In the genomic region with DNA sequence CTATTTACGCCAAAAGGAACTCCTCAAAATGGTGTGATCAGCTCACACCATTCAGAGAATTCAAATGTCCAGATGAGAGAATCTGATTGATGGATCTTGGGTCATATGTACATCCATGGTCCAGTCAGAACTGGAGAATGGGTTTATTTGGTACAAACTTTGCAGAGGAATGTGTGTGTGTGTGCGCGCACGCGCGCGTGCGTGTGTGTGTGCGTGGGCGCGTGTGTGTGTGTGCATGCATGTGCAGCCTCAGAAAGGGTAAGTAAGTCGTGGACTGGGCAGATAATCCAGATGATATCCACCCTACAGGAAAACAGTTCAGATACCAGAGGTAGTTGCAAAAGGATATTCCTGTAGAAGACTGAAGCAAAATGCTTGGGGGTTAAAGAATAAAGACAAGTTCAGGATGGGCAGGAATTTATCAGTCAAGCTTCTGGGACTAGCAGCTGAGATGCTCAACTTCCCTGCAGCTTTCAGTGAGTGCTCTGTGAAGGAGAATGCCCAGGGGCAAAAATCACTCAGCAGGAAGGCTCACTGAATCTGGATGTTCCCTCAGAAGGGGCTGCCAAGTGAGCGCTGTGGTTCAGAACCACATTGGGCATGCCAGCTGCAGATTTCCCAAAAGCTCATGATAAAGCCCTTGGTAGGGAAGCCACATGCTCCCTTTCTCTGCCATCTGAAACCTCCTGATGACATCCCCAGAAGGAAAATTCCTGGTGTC, we compare ENCODE assay signal across 23 cellular contexts.
"Had no signal": no experiment of that assay in that cellular context is flagged by ENCODE, and none has a peak within 500 bp of the region (broad histone marks: within the 10 kb centered on the region; RNA-seq: fewer than 3 reads in every experiment).

No MANE protein-coding gene starts in this region.

- H3K27me3 Mint-ChIP-seq: activated naive CD4-positive, alpha-beta T cell treated with anti-CD3 and anti-CD28 coated beads, Interleukin-2, amount 10 ng/mL, durations not matched to agents 7 days and 5 days; activated naive CD8-positive, alpha-beta T cell treated with anti-CD3 and anti-CD28 coated beads, Interleukin-2, amount 10 ng/mL, durations not matched to agents 7 days and 5 days had no signal

- H3K9me3 ChIP-seq: heart left ventricle, left lung, lower lobe of right lung, spleen, tibial nerve had no signal

- H3K4me3 Mint-ChIP-seq: activated naive CD4-positive, alpha-beta T cell treated with anti-CD3 and anti-CD28 coated beads, Interleukin-2, amount 10 ng/mL, durations not matched to agents 7 days and 5 days; activated naive CD8-positive, alpha-beta T cell treated with anti-CD3 and anti-CD28 coated beads, Interleukin-2, amount 10 ng/mL, durations not matched to agents 7 days and 5 days; natural killer cell treated with Interleukin-12 subunit alpha and Interleukin-12 subunit beta and Interleukin-15 and Interleukin-18, amount 100 ng/mL, for 72 hours; T-helper 2 cell treated with Interferon-gamma antibody and Interleukin-4, amounts not matched to agents 5 μg/mL and 100 μg/mL, for 36 hours had no signal

- H3K4me1 ChIP-seq: foreskin keratinocyte, heart left ventricle, left lung, lower lobe of right lung, spleen, tibial nerve had no signal

- H3K36me3 ChIP-seq: brain microvascular endothelial cell, heart left ventricle, left lung, lower lobe of right lung, spleen, tibial nerve had no signal

- ATAC-seq: esophagus mucosa; foreskin keratinocyte; heart left ventricle; left lung; lower lobe of right lung; natural killer cell treated with Interleukin-12 subunit alpha and Interleukin-12 subunit beta and Interleukin-15 and Interleukin-18, amount 100 ng/mL, for 72 hours; right cardiac atrium had no signal

- H3K36me3 Mint-ChIP-seq: activated naive CD4-positive, alpha-beta T cell treated with anti-CD3 and anti-CD28 coated beads, Interleukin-2, amount 10 ng/mL, durations not matched to agents 7 days and 5 days; activated naive CD8-positive, alpha-beta T cell treated with anti-CD3 and anti-CD28 coated beads, Interleukin-2, amount 10 ng/mL, durations not matched to agents 7 days and 5 days; natural killer cell treated with Interleukin-12 subunit alpha and Interleukin-12 subunit beta and Interleukin-15 and Interleukin-18, amount 100 ng/mL, for 72 hours had no signal

- DNase-seq: activated CD4-positive, alpha-beta T cell treated with anti-CD3 and anti-CD28 coated beads for 4 hours; activated CD4-positive, alpha-beta T cell treated with anti-CD3 and anti-CD28 coated beads, Interleukin-2, amount 50 U/mL, for 4 hours; activated CD8-positive, alpha-beta memory T cell treated with anti-CD3 and anti-CD28 coated beads, Interleukin-2, amount 50 U/mL, for 4 hours; activated gamma-delta T cell; activated naive CD4-positive, alpha-beta T cell treated with anti-CD3 and anti-CD28 coated beads, Interleukin-2, amount 10 ng/mL, durations not matched to agents 7 days and 5 days; activated naive CD8-positive, alpha-beta T cell treated with anti-CD3 and anti-CD28 coated beads, Interleukin-2, amount 10 ng/mL, durations not matched to agents 7 days and 5 days; activated T-cell treated with anti-CD3 and anti-CD28 coated beads, Interleukin-2, amount 50 U/mL, for 1 hour; amniotic stem cell; brain microvascular endothelial cell; dorsolateral prefrontal cortex; foreskin keratinocyte; heart left ventricle; left lung; lower lobe of right lung; mesenchymal stem cell; right cardiac atrium; spleen; stimulated activated naive CD4-positive, alpha-beta T cell treated with Interleukin-2 at 50 U/mL for 16 hours had no signal

- H3K27ac Mint-ChIP-seq: activated naive CD4-positive, alpha-beta T cell treated with anti-CD3 and anti-CD28 coated beads, Interleukin-2, amount 10 ng/mL, durations not matched to agents 7 days and 5 days; activated naive CD8-positive, alpha-beta T cell treated with anti-CD3 and anti-CD28 coated beads, Interleukin-2, amount 10 ng/mL, durations not matched to agents 7 days and 5 days; natural killer cell treated with Interleukin-12 subunit alpha and Interleukin-12 subunit beta and Interleukin-15 and Interleukin-18, amount 100 ng/mL, for 72 hours; T-helper 2 cell treated with Interferon-gamma antibody and Interleukin-4, amounts not matched to agents 5 μg/mL and 100 μg/mL, for 36 hours had no signal

- H3K27me3 ChIP-seq: brain microvascular endothelial cell, foreskin keratinocyte, heart left ventricle, left lung, spleen, tibial nerve had no signal

- H3K9me3 Mint-ChIP-seq: activated naive CD4-positive, alpha-beta T cell treated with anti-CD3 and anti-CD28 coated beads, Interleukin-2, amount 10 ng/mL, durations not matched to agents 7 days and 5 days; activated naive CD8-positive, alpha-beta T cell treated with anti-CD3 and anti-CD28 coated beads, Interleukin-2, amount 10 ng/mL, durations not matched to agents 7 days and 5 days; natural killer cell treated with Interleukin-12 subunit alpha and Interleukin-12 subunit beta and Interleukin-15 and Interleukin-18, amount 100 ng/mL, for 72 hours; T-helper 2 cell treated with Interferon-gamma antibody and Interleukin-4, amounts not matched to agents 5 μg/mL and 100 μg/mL, for 36 hours had no signal

- H3K4me3 ChIP-seq: coronary artery, dorsolateral prefrontal cortex, heart left ventricle, left lung, lower lobe of right lung, spleen, tibial nerve had no signal

- H3K27ac ChIP-seq: brain microvascular endothelial cell, coronary artery, dorsolateral prefrontal cortex, foreskin keratinocyte, heart left ventricle, left lung, lower lobe of right lung, spleen, tibial nerve had no signal

- H3K4me1 Mint-ChIP-seq: activated naive CD4-positive, alpha-beta T cell treated with anti-CD3 and anti-CD28 coated beads, Interleukin-2, amount 10 ng/mL, durations not matched to agents 7 days and 5 days; activated naive CD8-positive, alpha-beta T cell treated with anti-CD3 and anti-CD28 coated beads, Interleukin-2, amount 10 ng/mL, durations not matched to agents 7 days and 5 days had no signal
